Comparison of ENCODE assay signal across 20 cellular contexts in genomic region chr12:47616440-47616839, GRCh38.
"Had no signal": no experiment of that assay in that cellular context is flagged by ENCODE, and none has a peak within 500 bp of the region (broad histone marks: within the 10 kb centered on the region; RNA-seq: fewer than 3 reads in every experiment).

No MANE protein-coding gene starts in this region.

- H3K4me3 Mint-ChIP-seq: activated B cell treated with CpG ODN at 0.5 μM for 24 hours; activated CD8-positive, alpha-beta T cell treated with anti-CD3 and anti-CD28 coated beads for 36 hours; activated naive CD8-positive, alpha-beta T cell; activated T-cell treated with anti-CD3 and anti-CD28 coated beads, Interleukin-2, amount 50 U/mL, for 24 hours; dendritic cell treated with granulocyte-macrophage colony-stimulating factor and Interleukin-4, amounts not matched to agents 40 ng/mL and 50 ng/mL, for 4 days; mesothelial cell of epicardium; nephron had no signal

- H3K27me3 Mint-ChIP-seq: activated B cell treated with CpG ODN at 0.5 μM for 24 hours; activated CD8-positive, alpha-beta T cell treated with anti-CD3 and anti-CD28 coated beads for 36 hours; activated naive CD8-positive, alpha-beta T cell; activated T-cell treated with anti-CD3 and anti-CD28 coated beads, Interleukin-2, amount 50 U/mL, for 24 hours; dendritic cell treated with granulocyte-macrophage colony-stimulating factor and Interleukin-4, amounts not matched to agents 40 ng/mL and 50 ng/mL, for 4 days; progenitor cell of endocrine pancreas had no signal

- H3K9me3 ChIP-seq: thoracic aorta, upper lobe of right lung had no signal

- H3K4me3 ChIP-seq: cardiac muscle cell, thoracic aorta, upper lobe of right lung had no signal

- H3K27me3 ChIP-seq: cardiac muscle cell, upper lobe of right lung had no signal

- H3K27ac ChIP-seq: thoracic aorta, upper lobe of right lung had no signal

- H3K4me1 Mint-ChIP-seq: activated B cell treated with CpG ODN at 0.5 μM for 24 hours, nephron had no signal

- H3K36me3 ChIP-seq: cardiac muscle cell, thoracic aorta, upper lobe of right lung had no signal

- H3K27ac Mint-ChIP-seq: activated B cell treated with CpG ODN at 0.5 μM for 24 hours; activated CD8-positive, alpha-beta T cell treated with anti-CD3 and anti-CD28 coated beads for 36 hours; activated naive CD8-positive, alpha-beta T cell; activated T-cell treated with anti-CD3 and anti-CD28 coated beads, Interleukin-2, amount 50 U/mL, for 24 hours; dendritic cell treated with granulocyte-macrophage colony-stimulating factor and Interleukin-4, amounts not matched to agents 40 ng/mL and 50 ng/mL, for 4 days; nephron; progenitor cell of endocrine pancreas had no signal

- DNase-seq: activated B cell treated with CpG ODN at 0.5 μM for 24 hours; activated CD4-positive, alpha-beta T cell treated with anti-CD3 and anti-CD28 coated beads for 48 hours; activated CD8-positive, alpha-beta T cell treated with anti-CD3 and anti-CD28 coated beads for 36 hours; activated effector memory CD4-positive, alpha-beta T cell treated with anti-CD3 and anti-CD28 coated beads, Interleukin-2, amount 50 U/mL, for 16 hours; activated T-cell treated with anti-CD3 and anti-CD28 coated beads, Interleukin-2, amount 50 U/mL, for 24 hours; amniotic stem cell; effector CD8-positive, alpha-beta T cell; hypothalamus; kidney; SW 1271; upper lobe of right lung had no signal

- H3K4me1 ChIP-seq: upper lobe of right lung had no signal

- ATAC-seq: activated CD8-positive, alpha-beta T cell treated with anti-CD3 and anti-CD28 coated beads for 36 hours; left lobe of liver; upper lobe of right lung had no signal

- FAIRE-seq: frontal cortex, kidney had no signal
